In genomic region chr16:85870159-85870558, GRCh38 we compare ENCODE assay signal across 13 cellular contexts. TPM values are rescaled to one million over a fixed set of nuclear protein-coding genes. Genes with fewer than 3 reads are reported as not detected.
DNase-seq lines count a peak whose midpoint lies in the region; ATAC-seq and TF ChIP-seq lines count a peak whose summit lies in the region.
"Had no signal": no experiment of that assay in that cellular context is flagged by ENCODE, and none has a peak within 500 bp of the region (broad histone marks: within the 10 kb centered on the region; RNA-seq: fewer than 3 reads in every experiment).

No MANE protein-coding gene starts in this region.

- H3K9me3 Mint-ChIP-seq in natural killer cell treated with Interleukin-12 subunit alpha and Interleukin-12 subunit beta and Interleukin-15 and Interleukin-18, amount 100 ng/mL, for 72 hours, result no peaks in the 10 kb centered on the region
- no peaks in the 10 kb centered on the region for H3K9me3 Mint-ChIP-seq in natural killer cell

- H3K27me3 Mint-ChIP-seq in natural killer cell treated with Interleukin-12 subunit alpha and Interleukin-12 subunit beta and Interleukin-15 and Interleukin-18, amount 100 ng/mL, for 72 hours, result peaks cover 11 to 15% of the 10 kb centered on the region in 2 donors
- peaks cover 14 to 19% of the 10 kb centered on the region in 2 donors for H3K27me3 Mint-ChIP-seq in natural killer cell (ENCODE audit: low read depth in 2 of 2)

- H3K36me3 ChIP-seq in colonic mucosa (no peaks in the 10 kb centered on the region), lower lobe of right lung (no peaks in the 10 kb centered on the region)
- H3K36me3 ChIP-seq: stomach had no signal

- ATAC-seq in natural killer cell treated with Interleukin-12 subunit alpha and Interleukin-12 subunit beta and Interleukin-15 and Interleukin-18, amount 100 ng/mL, for 72 hours, result no peak
- no peak for ATAC-seq in natural killer cell
- peak; percentile 55 to 61 for ATAC-seq in lower lobe of right lung
- no peak for ATAC-seq in HG02763 (IDR thresholded peaks at IDR 0.05; ENCODE audit: unreplicated experiment)
- no peak for ATAC-seq in HG02759 (IDR thresholded peaks at IDR 0.05; ENCODE audit: unreplicated experiment)
- ATAC-seq: PC-3 had no signal

- H3K27ac ChIP-seq in colonic mucosa, result peak overlapping the region; percentile 20
- peak overlapping the region; percentile 56 for H3K27ac ChIP-seq in lower lobe of right lung

- no peak overlapping the region for H3K9ac ChIP-seq in colonic mucosa (ENCODE audit: low read depth in 2 of 2, low read length in 2 of 2)

- H3K9me3 ChIP-seq in colonic mucosa (no peaks in the 10 kb centered on the region), lower lobe of right lung (no peaks in the 10 kb centered on the region)
- H3K9me3 ChIP-seq: stomach had no signal

- peak overlapping the region; percentile 18 to 81 for H3K27ac Mint-ChIP-seq in natural killer cell treated with Interleukin-12 subunit alpha and Interleukin-12 subunit beta and Interleukin-15 and Interleukin-18, amount 100 ng/mL, for 72 hours
- H3K27ac Mint-ChIP-seq in natural killer cell, result no peak overlapping the region

- H3K27me3 ChIP-seq in colonic mucosa (no peaks in the 10 kb centered on the region), lower lobe of right lung (ENCODE audit: low read depth) (no peaks in the 10 kb centered on the region)
- H3K27me3 ChIP-seq: stomach had no signal

- TF ChIP-seq CTCF in natural killer cell (IDR thresholded peaks at IDR 0.05), result no peak
- TF ChIP-seq CTCF in colonic mucosa (IDR thresholded peaks at IDR 0.05), result no peak
- no peak for TF ChIP-seq CTCF in lower lobe of right lung (IDR thresholded peaks at IDR 0.05)

- DNase-seq in natural killer cell treated with Interleukin-12 subunit alpha and Interleukin-12 subunit beta and Interleukin-15 and Interleukin-18, amount 100 ng/mL, for 72 hours (ENCODE audit: low spot score), result no peak
- DNase-seq in natural killer cell (no peak), colonic mucosa (peak; percentile 21), lower lobe of right lung (no peak), ureter (ENCODE audit: low spot score) (peak; percentile 39)
- DNase-seq in stimulated activated CD4-positive, alpha-beta T cell treated with anti-CD3 and anti-CD28 coated beads, Interleukin-4, amount 100 ng/mL, for 4 hours, result no peak
- DNase-seq: C1 segment of cervical spinal cord, cortex of kidney, PC-3, stomach, SW 1271 had no signal

- H3K4me3 Mint-ChIP-seq in natural killer cell treated with Interleukin-12 subunit alpha and Interleukin-12 subunit beta and Interleukin-15 and Interleukin-18, amount 100 ng/mL, for 72 hours, result peak overlapping the region; percentile 8
- H3K4me3 Mint-ChIP-seq in natural killer cell, result no peak overlapping the region

- peaks cover 32 to 33% of the 10 kb centered on the region in 2 donors for H3K4me1 Mint-ChIP-seq in natural killer cell treated with Interleukin-12 subunit alpha and Interleukin-12 subunit beta and Interleukin-15 and Interleukin-18, amount 100 ng/mL, for 72 hours (ENCODE audit: low read depth in 2 of 2)
- H3K4me1 Mint-ChIP-seq in natural killer cell, result peaks cover 16 to 22% of the 10 kb centered on the region in 2 donors

- peaks cover 5% of the 10 kb centered on the region for H3K36me3 Mint-ChIP-seq in natural killer cell treated with Interleukin-12 subunit alpha and Interleukin-12 subunit beta and Interleukin-15 and Interleukin-18, amount 100 ng/mL, for 72 hours
- no peaks in the 10 kb centered on the region for H3K36me3 Mint-ChIP-seq in natural killer cell

- H3K4me3 ChIP-seq in colonic mucosa (no peak overlapping the region), lower lobe of right lung (no peak overlapping the region)
- H3K4me3 ChIP-seq: stomach had no signal

- intact Hi-C loops in natural killer cell (cut with micrococcal nuclease), result no loop called here
- intact Hi-C loops in colonic mucosa (cut with DNase I), result no loop called here
- intact Hi-C loops in lower lobe of right lung (cut with DNase I), result no loop called here

- H3K4me1 ChIP-seq in colonic mucosa (no peaks in the 10 kb centered on the region), lower lobe of right lung (peaks cover 17% of the 10 kb centered on the region)

RNA-seq across cellular contexts. Expression of gene IRF8, which starts 28.8 kb away (rescaled TPM):
- total RNA-seq in natural killer cell treated with Interleukin-12 subunit alpha and Interleukin-12 subunit beta and Interleukin-15 and Interleukin-18, amount 100 ng/mL, for 72 hours, result 100 to 1,000 TPM; 198 to 510 TPM
- total RNA-seq in natural killer cell (100 to 1,000 TPM; 101 to 167 (median 122) TPM), colonic mucosa (10 to 100 TPM; 25.1 to 52.5 TPM), lower lobe of right lung (67.9 TPM), ureter (9.5 TPM)
- total RNA-seq: PC-3 had no signal

Comparison
In these comparisons a context has a peak if more than half of its experiments do, and no peak if none do; other contexts are left out.
1. H3K27ac Mint-ChIP-seq: peak in natural killer cell treated with Interleukin-12 subunit alpha and Interleukin-12 subunit beta and Interleukin-15 and Interleukin-18, amount 100 ng/mL, for 72 hours (2 of 2); none in natural killer cell (0 of 2).
2. ATAC-seq: peak in lower lobe of right lung (2 of 2); none in natural killer cell treated with Interleukin-12 subunit alpha and Interleukin-12 subunit beta and Interleukin-15 and Interleukin-18, amount 100 ng/mL, for 72 hours (0 of 2), natural killer cell (0 of 3), HG02763 (single experiment) and HG02759 (single experiment).
3. DNase-seq: peak in colonic mucosa (single experiment) and ureter (single experiment); none in natural killer cell treated with Interleukin-12 subunit alpha and Interleukin-12 subunit beta and Interleukin-15 and Interleukin-18, amount 100 ng/mL, for 72 hours (single experiment), natural killer cell (single experiment), lower lobe of right lung (single experiment) and stimulated activated CD4-positive, alpha-beta T cell treated with anti-CD3 and anti-CD28 coated beads, Interleukin-4, amount 100 ng/mL, for 4 hours (0 of 2).